10 cellular contexts compared by ENCODE assay signal in the genomic region with DNA sequence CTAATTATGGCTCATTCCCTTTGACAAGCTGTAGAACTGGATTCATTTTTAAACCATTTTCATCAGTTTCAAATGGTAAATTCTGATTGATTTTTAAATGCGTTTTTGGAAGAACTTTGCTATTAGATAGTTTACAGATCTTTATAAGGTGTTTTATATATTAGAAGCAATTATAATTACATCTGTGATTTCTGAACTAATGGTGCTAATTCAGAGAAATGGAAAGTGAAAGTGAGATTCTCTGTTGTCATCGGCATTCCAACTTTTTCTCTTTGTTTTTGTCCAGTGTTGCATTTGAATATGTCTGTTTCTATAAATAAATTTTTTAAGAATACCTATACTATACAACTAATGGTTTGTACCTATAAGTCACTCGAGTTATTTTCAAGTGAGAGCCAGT.
DNase-seq lines count a peak whose midpoint lies in the region; ATAC-seq and TF ChIP-seq lines count a peak whose summit lies in the region.
"Had no signal": no experiment of that assay in that cellular context is flagged by ENCODE, and none has a peak within 500 bp of the region (broad histone marks: within the 10 kb centered on the region; RNA-seq: fewer than 3 reads in every experiment).

No MANE protein-coding gene starts in this region.

- no peak for TF ChIP-seq POLR2A in esophagus squamous epithelium (IDR thresholded peaks at IDR 0.05)
- no peak for TF ChIP-seq POLR2A in Peyer's patch (IDR thresholded peaks at IDR 0.05)

- no peaks in the 10 kb centered on the region for H3K9me3 Mint-ChIP-seq in CD8-positive, alpha-beta memory T cell

- peak overlapping the region; percentile 30 for H3K4me3 ChIP-seq in CD8-positive, alpha-beta memory T cell (ENCODE audit: low read length)
- peak overlapping the region; percentile 5 to 18; a peak in 2 of 4 replicates for H3K4me3 ChIP-seq in Panc1 (ENCODE audit: low read depth in 2 of 2, low read length in 2 of 2)
- peak overlapping the region in 3 of 4 donors; percentile 30 to 60 (median 35) for H3K4me3 ChIP-seq in esophagus squamous epithelium
- H3K4me3 ChIP-seq in psoas muscle = peak overlapping the region; percentile 52
- peak overlapping the region in 2 of 4 donors; percentile 34 to 41 for H3K4me3 ChIP-seq in Peyer's patch

- peaks cover 21 to 24% (median 21%) of the 10 kb centered on the region in 3 donors for H3K4me1 Mint-ChIP-seq in CD8-positive, alpha-beta memory T cell

- peak overlapping the region; percentile 19 to 86 (median 82) for H3K4me3 Mint-ChIP-seq in CD8-positive, alpha-beta memory T cell

- H3K4me1 ChIP-seq in CD8-positive, alpha-beta memory T cell (ENCODE audit: insufficient read depth, low read length) = peaks cover 16% of the 10 kb centered on the region
- peaks cover 9% of the 10 kb centered on the region for H3K4me1 ChIP-seq in Panc1 (ENCODE audit: control insufficient read depth, insufficient read depth, low read length)
- peaks cover 0 to 16% (median 5%) of the 10 kb centered on the region in 3 donors for H3K4me1 ChIP-seq in esophagus squamous epithelium
- no peaks in the 10 kb centered on the region for H3K4me1 ChIP-seq in psoas muscle
- no peaks in the 10 kb centered on the region for H3K4me1 ChIP-seq in Peyer's patch

- peak overlapping the region; percentile 27 to 90 (median 82) for H3K27ac Mint-ChIP-seq in CD8-positive, alpha-beta memory T cell

- no peaks in the 10 kb centered on the region for H3K27me3 ChIP-seq in CD8-positive, alpha-beta memory T cell (ENCODE audit: insufficient read depth, low read length, poor library complexity, severe bottlenecking)
- H3K27me3 ChIP-seq in Panc1 (ENCODE audit: control insufficient read depth, insufficient read depth, low read length) (no peaks in the 10 kb centered on the region), esophagus squamous epithelium (no peaks in the 10 kb centered on the region), psoas muscle (ENCODE audit: insufficient read depth in 3 of 3, low read length in 2 of 3) (no peaks in the 10 kb centered on the region), Peyer's patch (no peaks in the 10 kb centered on the region)

- ATAC-seq in Panc1 (no peak), psoas muscle (no peak), GM18861 (IDR thresholded peaks at IDR 0.05; ENCODE audit: unreplicated experiment) (no peak), GM18868 (IDR thresholded peaks at IDR 0.05; ENCODE audit: unreplicated experiment) (no peak)

- no TSS peak for BruUV-seq in Panc1 (replicated peaks; lab: Mats Ljungman, UMichigan)

- 11 to 19% methylated on average over 3 of the region's 3 CpGs for WGBS in esophagus squamous epithelium, 2 donors
- WGBS in psoas muscle, 3 donors = 25 to 41% (median 32%) methylated on average over 3 of the region's 3 CpGs

- H3K27me3 Mint-ChIP-seq in CD8-positive, alpha-beta memory T cell = no peaks in the 10 kb centered on the region

- in situ Hi-C loops in Panc1 (cut with HindIII; ENCODE audit: low pct_unique_long_range_greater_than_20kb, low sequenced_read_pairs) = no loop called here

- no peaks in the 10 kb centered on the region for H3K36me3 ChIP-seq in CD8-positive, alpha-beta memory T cell (ENCODE audit: insufficient read depth, low read length)
- H3K36me3 ChIP-seq in Panc1 (ENCODE audit: control insufficient read depth, insufficient read depth, low read length) (no peaks in the 10 kb centered on the region), esophagus squamous epithelium (no peaks in the 10 kb centered on the region), psoas muscle (ENCODE audit: insufficient read depth in 1 of 2, low read depth in 1 of 2) (no peaks in the 10 kb centered on the region), Peyer's patch (no peaks in the 10 kb centered on the region)

- POLR2A ChIA-PET in CD8-positive, alpha-beta memory T cell (lab: Charles Lee) = no interaction called here
- POLR2A ChIA-PET in Panc1 (lab: Charles Lee) = no interaction called here

- TF ChIP-seq CTCF in Panc1 (IDR thresholded peaks at IDR 0.05) (no peak), esophagus squamous epithelium (IDR thresholded peaks at IDR 0.05) (no peak), psoas muscle (IDR thresholded peaks at IDR 0.05) (no peak), Peyer's patch (IDR thresholded peaks at IDR 0.05) (no peak)

- H3K36me3 Mint-ChIP-seq in CD8-positive, alpha-beta memory T cell = peaks cover 6 to 35% (median 19%) of the 10 kb centered on the region in 3 donors

- no peak overlapping the region for H3K27ac ChIP-seq in CD8-positive, alpha-beta memory T cell (ENCODE audit: low read depth, low read length)
- H3K27ac ChIP-seq in Panc1 (ENCODE audit: low read length) (peak overlapping the region; percentile 48; the same call in 1 of the 2 replicates), esophagus squamous epithelium (peak overlapping the region in 2 of 4 donors; percentile 31 to 59), psoas muscle (no peak overlapping the region), Peyer's patch (no peak overlapping the region)

- intact Hi-C loops in Panc1 (cut with micrococcal nuclease; ENCODE audit: unreplicated experiment) (no loop called here), esophagus squamous epithelium (cut with DNase I) (no loop called here), psoas muscle (cut with DNase I) (no loop called here)

- DNase-seq in CD8-positive, alpha-beta memory T cell = no peak
- no peak for DNase-seq in Panc1 (ENCODE audit: low read depth, low spot score)
- DNase-seq in esophagus squamous epithelium (lab: John Stamatoyannopoulos, UW) = no peak
- no peak for DNase-seq in psoas muscle
- DNase-seq in NAMALWA (ENCODE audit: low spot score) = no peak
- DNase-seq in Peyer's patch = no peak
- DNase-seq: activated CD8-positive, alpha-beta memory T cell treated with anti-CD3 and anti-CD28 coated beads, Interleukin-2, amount 50 U/mL, for 48 hours; stimulated activated CD4-positive, alpha-beta T cell treated with anti-CD3 and anti-CD28 coated beads, Interleukin-2, amount 100 ng/mL, for 24 hours had no signal

- H3K9me3 ChIP-seq in CD8-positive, alpha-beta memory T cell (ENCODE audit: low read length) = no peaks in the 10 kb centered on the region
- H3K9me3 ChIP-seq in Panc1 (ENCODE audit: control insufficient read depth, insufficient read depth, low read depth, low read length) (no peaks in the 10 kb centered on the region), esophagus squamous epithelium (no peaks in the 10 kb centered on the region), psoas muscle (no peaks in the 10 kb centered on the region), Peyer's patch (no peaks in the 10 kb centered on the region)

- CTCF ChIA-PET in CD8-positive, alpha-beta memory T cell (lab: Charles Lee) = interaction anchor here (1.3 to 2.3 kb wide), 2 partner anchors 9 to 11 kb away, joined by 3 to 5 read pairs; no protein-coding TSS in a partner anchor
- CTCF ChIA-PET in Panc1 (lab: Charles Lee) = no interaction called here
